In the genomic region with DNA sequence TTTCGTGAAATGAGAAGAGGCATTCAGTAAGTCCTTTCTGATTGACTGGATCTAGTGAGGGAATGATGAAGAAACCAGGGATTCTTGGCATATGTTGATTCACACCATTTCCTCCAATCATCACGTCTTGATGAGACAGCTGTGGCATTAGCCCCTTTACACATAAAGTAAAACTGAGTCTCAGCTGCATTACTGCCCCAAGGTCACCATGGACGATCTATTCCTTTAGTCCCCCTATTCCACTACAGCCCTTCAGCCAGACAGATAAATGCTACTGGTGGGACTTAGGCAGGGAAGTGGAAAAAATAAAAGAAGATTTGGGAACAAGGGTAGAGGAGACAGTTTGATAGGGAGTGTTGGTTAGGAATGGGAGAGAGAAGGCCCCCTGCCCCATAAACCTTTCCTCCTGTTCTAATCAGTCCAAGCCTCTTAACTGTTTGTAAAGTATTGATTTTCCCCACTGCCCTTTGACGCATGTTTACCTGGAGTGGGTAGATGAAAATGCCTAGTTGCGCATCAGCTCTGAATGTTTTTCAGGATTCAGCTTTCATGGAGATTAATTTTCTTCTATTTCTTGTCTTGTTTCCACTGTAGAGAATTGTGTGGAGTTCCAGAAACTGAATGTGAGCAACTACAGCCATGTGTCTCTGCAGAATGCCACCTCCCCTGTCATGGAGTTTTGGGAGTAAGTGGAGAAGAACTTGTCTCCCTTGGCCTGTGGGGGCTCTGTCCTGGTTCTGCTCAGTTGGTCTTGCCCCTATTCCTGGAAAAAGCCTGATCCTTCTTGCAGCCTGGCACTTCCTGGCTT, we compare ENCODE assay signal across 1 cellular context.
TF ChIP-seq lines count a peak whose summit lies in the region.

No MANE protein-coding gene starts in this region.

TF ChIP-seq in HepG2, 621 proteins besides CTCF, POLR2A, EP300 and RAD21 (continued from another document and continues in another):
- TF ChIP-seq, protein P1, sequence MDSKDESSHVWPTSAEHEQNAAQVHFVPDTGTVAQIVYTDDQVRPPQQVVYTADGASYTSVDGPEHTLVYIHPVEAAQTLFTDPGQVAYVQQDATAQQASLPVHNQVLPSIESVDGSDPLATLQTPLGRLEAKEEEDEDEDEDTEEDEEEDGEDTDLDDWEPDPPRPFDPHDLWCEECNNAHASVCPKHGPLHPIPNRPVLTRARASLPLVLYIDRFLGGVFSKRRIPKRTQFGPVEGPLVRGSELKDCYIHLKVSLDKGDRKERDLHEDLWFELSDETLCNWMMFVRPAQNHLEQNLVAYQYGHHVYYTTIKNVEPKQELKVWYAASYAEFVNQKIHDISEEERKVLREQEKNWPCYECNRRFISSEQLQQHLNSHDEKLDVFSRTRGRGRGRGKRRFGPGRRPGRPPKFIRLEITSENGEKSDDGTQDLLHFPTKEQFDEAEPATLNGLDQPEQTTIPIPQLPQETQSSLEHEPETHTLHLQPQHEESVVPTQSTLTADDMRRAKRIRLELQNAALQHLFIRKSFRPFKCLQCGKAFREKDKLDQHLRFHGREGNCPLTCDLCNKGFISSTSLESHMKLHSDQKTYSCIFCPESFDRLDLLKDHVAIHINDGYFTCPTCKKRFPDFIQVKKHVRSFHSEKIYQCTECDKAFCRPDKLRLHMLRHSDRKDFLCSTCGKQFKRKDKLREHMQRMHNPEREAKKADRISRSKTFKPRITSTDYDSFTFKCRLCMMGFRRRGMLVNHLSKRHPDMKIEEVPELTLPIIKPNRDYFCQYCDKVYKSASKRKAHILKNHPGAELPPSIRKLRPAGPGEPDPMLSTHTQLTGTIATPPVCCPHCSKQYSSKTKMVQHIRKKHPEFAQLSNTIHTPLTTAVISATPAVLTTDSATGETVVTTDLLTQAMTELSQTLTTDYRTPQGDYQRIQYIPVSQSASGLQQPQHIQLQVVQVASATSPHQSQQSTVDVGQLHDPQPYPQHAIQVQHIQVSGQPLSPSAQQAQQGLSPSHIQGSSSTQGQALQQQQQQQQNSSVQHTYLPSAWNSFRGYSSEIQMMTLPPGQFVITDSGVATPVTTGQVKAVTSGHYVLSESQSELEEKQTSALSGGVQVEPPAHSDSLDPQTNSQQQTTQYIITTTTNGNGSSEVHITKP (CRISPR knock-in tag; IDR thresholded peaks at IDR 0.05; ENCODE audit: low read depth), result no peak
- TF ChIP-seq, protein P2, sequence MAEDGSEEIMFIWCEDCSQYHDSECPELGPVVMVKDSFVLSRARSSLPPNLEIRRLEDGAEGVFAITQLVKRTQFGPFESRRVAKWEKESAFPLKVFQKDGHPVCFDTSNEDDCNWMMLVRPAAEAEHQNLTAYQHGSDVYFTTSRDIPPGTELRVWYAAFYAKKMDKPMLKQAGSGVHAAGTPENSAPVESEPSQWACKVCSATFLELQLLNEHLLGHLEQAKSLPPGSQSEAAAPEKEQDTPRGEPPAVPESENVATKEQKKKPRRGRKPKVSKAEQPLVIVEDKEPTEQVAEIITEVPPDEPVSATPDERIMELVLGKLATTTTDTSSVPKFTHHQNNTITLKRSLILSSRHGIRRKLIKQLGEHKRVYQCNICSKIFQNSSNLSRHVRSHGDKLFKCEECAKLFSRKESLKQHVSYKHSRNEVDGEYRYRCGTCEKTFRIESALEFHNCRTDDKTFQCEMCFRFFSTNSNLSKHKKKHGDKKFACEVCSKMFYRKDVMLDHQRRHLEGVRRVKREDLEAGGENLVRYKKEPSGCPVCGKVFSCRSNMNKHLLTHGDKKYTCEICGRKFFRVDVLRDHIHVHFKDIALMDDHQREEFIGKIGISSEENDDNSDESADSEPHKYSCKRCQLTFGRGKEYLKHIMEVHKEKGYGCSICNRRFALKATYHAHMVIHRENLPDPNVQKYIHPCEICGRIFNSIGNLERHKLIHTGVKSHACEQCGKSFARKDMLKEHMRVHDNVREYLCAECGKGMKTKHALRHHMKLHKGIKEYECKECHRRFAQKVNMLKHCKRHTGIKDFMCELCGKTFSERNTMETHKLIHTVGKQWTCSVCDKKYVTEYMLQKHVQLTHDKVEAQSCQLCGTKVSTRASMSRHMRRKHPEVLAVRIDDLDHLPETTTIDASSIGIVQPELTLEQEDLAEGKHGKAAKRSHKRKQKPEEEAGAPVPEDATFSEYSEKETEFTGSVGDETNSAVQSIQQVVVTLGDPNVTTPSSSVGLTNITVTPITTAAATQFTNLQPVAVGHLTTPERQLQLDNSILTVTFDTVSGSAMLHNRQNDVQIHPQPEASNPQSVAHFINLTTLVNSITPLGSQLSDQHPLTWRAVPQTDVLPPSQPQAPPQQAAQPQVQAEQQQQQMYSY (CRISPR knock-in tag; IDR thresholded peaks at IDR 0.05), result no peak
- TF ChIP-seq ZNF383 (CRISPR knock-in tag; IDR thresholded peaks at IDR 0.05; ENCODE audit: borderline replicate concordance) (no peak), GABPA (IDR thresholded peaks at IDR 0.05; ENCODE audit: low read depth, low read length) (no peak), GABPA (CRISPR knock-in tag; IDR thresholded peaks at IDR 0.05; ENCODE audit: low read depth) (peak; percentile 8; the same call in 1 of the 2 replicates), MIXL1 (CRISPR knock-in tag; IDR thresholded peaks at IDR 0.05) (peak; percentile 48; the same call in 1 of the 2 replicates), ZMYM3 (CRISPR knock-in tag; IDR thresholded peaks at IDR 0.05) (peak; percentile 74; the same call in 1 of the 2 replicates), REXO4 (CRISPR knock-in tag; IDR thresholded peaks at IDR 0.05; ENCODE audit: borderline replicate concordance) (no peak), HOMEZ (CRISPR knock-in tag; IDR thresholded peaks at IDR 0.05; ENCODE audit: low read depth) (no peak), ZNF17 (CRISPR knock-in tag; IDR thresholded peaks at IDR 0.05) (no peak), ADNP (CRISPR knock-in tag; IDR thresholded peaks at IDR 0.05) (no peak), ZNF331 (CRISPR knock-in tag; IDR thresholded peaks at IDR 0.05) (no peak), CENPX (CRISPR knock-in tag; IDR thresholded peaks at IDR 0.05) (no peak), ZNF329 (CRISPR knock-in tag; IDR thresholded peaks at IDR 0.05; ENCODE audit: low read depth) (no peak), ZNF317 (CRISPR knock-in tag; IDR thresholded peaks at IDR 0.05) (0 out of 2 replicates have a peak, but pooled peaks have one; percentile 35), ZNF501 (CRISPR knock-in tag; IDR thresholded peaks at IDR 0.05) (peak; percentile 21; the same call in 1 of the 2 replicates), MED8 (CRISPR knock-in tag; IDR thresholded peaks at IDR 0.05; ENCODE audit: insufficient replicate concordance) (no peak), DMAP1 (CRISPR knock-in tag; IDR thresholded peaks at IDR 0.05) (no peak), FOXP4 (CRISPR knock-in tag; IDR thresholded peaks at IDR 0.05) (0 out of 2 replicates have a peak, but pooled peaks have one; percentile 36), SRSF1 (optimal IDR thresholded peaks at IDR 0.05; ENCODE audit: low read depth, low read length) (no peak), NR2F6 (IDR thresholded peaks at IDR 0.05) (no peak), NR2F6 (CRISPR knock-in tag; IDR thresholded peaks at IDR 0.05) (no peak), ZNF264 (CRISPR knock-in tag; IDR thresholded peaks at IDR 0.05) (no peak), POLR2G (IDR thresholded peaks at IDR 0.05; ENCODE audit: low read depth, low read length) (peak; percentile 43; the same call in 1 of the 2 replicates), ZBTB2 (CRISPR knock-in tag; IDR thresholded peaks at IDR 0.05; ENCODE audit: low read depth) (no peak), MAFG (CRISPR knock-in tag; IDR thresholded peaks at IDR 0.05) (no peak), HDAC1 (CRISPR knock-in tag; IDR thresholded peaks at IDR 0.05) (peak; percentile 63), ZNF510 (CRISPR knock-in tag; IDR thresholded peaks at IDR 0.05; ENCODE audit: low read depth) (no peak), NBN (conservative IDR thresholded peaks at IDR 0.05) (no peak), MXD3 (CRISPR knock-in tag; IDR thresholded peaks at IDR 0.05) (no peak), POGZ (CRISPR knock-in tag; IDR thresholded peaks at IDR 0.05) (peak; percentile 45; the same call in 1 of the 2 replicates)
- TF ChIP-seq, protein P3, sequence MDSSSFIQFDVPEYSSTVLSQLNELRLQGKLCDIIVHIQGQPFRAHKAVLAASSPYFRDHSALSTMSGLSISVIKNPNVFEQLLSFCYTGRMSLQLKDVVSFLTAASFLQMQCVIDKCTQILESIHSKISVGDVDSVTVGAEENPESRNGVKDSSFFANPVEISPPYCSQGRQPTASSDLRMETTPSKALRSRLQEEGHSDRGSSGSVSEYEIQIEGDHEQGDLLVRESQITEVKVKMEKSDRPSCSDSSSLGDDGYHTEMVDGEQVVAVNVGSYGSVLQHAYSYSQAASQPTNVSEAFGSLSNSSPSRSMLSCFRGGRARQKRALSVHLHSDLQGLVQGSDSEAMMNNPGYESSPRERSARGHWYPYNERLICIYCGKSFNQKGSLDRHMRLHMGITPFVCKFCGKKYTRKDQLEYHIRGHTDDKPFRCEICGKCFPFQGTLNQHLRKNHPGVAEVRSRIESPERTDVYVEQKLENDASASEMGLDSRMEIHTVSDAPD (CRISPR knock-in tag; IDR thresholded peaks at IDR 0.05), result no peak
- TF ChIP-seq, protein P4, sequence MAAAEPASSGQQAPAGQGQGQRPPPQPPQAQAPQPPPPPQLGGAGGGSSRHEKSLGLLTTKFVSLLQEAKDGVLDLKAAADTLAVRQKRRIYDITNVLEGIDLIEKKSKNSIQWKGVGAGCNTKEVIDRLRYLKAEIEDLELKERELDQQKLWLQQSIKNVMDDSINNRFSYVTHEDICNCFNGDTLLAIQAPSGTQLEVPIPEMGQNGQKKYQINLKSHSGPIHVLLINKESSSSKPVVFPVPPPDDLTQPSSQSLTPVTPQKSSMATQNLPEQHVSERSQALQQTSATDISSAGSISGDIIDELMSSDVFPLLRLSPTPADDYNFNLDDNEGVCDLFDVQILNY (CRISPR knock-in tag; conservative IDR thresholded peaks at IDR 0.05), result no peak
- TF ChIP-seq, protein P5, sequence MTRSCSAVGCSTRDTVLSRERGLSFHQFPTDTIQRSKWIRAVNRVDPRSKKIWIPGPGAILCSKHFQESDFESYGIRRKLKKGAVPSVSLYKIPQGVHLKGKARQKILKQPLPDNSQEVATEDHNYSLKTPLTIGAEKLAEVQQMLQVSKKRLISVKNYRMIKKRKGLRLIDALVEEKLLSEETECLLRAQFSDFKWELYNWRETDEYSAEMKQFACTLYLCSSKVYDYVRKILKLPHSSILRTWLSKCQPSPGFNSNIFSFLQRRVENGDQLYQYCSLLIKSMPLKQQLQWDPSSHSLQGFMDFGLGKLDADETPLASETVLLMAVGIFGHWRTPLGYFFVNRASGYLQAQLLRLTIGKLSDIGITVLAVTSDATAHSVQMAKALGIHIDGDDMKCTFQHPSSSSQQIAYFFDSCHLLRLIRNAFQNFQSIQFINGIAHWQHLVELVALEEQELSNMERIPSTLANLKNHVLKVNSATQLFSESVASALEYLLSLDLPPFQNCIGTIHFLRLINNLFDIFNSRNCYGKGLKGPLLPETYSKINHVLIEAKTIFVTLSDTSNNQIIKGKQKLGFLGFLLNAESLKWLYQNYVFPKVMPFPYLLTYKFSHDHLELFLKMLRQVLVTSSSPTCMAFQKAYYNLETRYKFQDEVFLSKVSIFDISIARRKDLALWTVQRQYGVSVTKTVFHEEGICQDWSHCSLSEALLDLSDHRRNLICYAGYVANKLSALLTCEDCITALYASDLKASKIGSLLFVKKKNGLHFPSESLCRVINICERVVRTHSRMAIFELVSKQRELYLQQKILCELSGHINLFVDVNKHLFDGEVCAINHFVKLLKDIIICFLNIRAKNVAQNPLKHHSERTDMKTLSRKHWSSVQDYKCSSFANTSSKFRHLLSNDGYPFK (CRISPR knock-in tag; IDR thresholded peaks at IDR 0.05; ENCODE audit: borderline replicate concordance), result no peak
- TF ChIP-seq, protein P6, sequence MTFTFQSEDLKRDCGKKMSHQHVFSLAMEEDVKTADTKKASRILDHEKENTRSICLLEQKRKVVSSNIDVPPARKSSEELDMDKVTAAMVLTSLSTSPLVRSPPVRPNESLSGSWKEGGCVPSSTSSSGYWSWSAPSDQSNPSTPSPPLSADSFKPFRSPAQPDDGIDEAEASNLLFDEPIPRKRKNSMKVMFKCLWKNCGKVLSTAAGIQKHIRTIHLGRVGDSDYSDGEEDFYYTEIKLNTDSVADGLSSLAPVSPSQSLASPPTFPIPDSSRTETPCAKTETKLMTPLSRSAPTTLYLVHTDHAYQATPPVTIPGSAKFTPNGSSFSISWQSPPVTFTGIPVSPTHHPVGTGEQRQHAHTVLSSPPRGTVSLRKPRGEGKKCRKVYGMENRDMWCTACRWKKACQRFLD (CRISPR knock-in tag; IDR thresholded peaks at IDR 0.05; ENCODE audit: borderline replicate concordance), result no peak
